In the genomic region with DNA sequence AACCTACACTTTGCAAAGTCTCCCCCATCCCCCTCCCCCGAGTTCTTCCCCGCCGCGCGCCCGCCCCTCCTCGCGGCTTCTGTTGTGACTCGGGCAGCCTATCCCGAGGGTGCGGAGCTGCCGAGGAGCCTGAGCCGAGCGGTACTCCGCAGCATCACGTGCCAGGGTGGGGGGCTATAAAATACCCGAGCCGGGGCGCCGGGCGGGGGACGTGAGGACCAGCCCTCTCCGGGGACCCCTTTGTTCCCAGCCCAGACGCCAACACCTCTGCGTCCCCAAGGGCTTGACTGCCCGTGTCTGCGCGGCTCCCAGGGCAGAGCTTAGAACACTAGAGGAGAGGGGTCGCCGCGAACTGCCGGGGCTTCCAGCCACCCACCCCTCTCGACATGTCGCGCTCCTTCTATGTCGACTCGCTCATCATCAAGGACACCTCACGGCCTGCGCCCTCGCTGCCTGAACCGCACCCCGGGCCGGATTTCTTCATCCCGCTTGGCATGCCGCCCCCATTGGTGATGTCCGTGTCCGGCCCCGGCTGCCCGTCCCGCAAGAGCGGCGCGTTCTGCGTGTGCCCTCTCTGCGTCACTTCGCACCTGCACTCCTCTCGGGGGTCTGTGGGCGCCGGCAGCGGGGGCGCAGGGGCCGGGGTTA, we compare ENCODE assay signal across 8 cellular contexts. TPM values are rescaled to one million over a fixed set of nuclear protein-coding genes. Genes with fewer than 3 reads are reported as not detected.
DNase-seq lines count a peak whose midpoint lies in the region; ATAC-seq lines count a peak whose summit lies in the region.

A gene (plus strand): TSS at position 205 of the 648 bp plus-strand sequence. CDS start 182 bp downstream, at position 387.

- H3K27me3 Mint-ChIP-seq in activated CD8-positive, alpha-beta T cell treated with anti-CD3 and anti-CD28 coated beads, Interleukin-2, amount 10 ng/mL, durations not matched to agents 7 days and 5 days (ENCODE audit: low read depth): peaks cover 88% of the 10 kb centered on the region
- peaks cover 99% of the 10 kb centered on the region for H3K27me3 Mint-ChIP-seq in stimulated activated naive CD8-positive, alpha-beta T cell treated with anti-CD3 and anti-CD28 coated beads, Interleukin-15, amount 100 ng/mL, for 72 hours

- H3K4me3 ChIP-seq in iPS-15b (ENCODE audit: low read depth, low read length): peak within 1 kb of the TSS; percentile 58

- H3K4me3 Mint-ChIP-seq in activated CD8-positive, alpha-beta T cell treated with anti-CD3 and anti-CD28 coated beads, Interleukin-2, amount 10 ng/mL, durations not matched to agents 7 days and 5 days: peak within 1 kb of the TSS; percentile 45
- H3K4me3 Mint-ChIP-seq in stimulated activated naive CD8-positive, alpha-beta T cell treated with anti-CD3 and anti-CD28 coated beads, Interleukin-15, amount 100 ng/mL, for 72 hours: peak within 1 kb of the TSS; percentile 74 to 82

- ATAC-seq in activated CD8-positive, alpha-beta T cell treated with anti-CD3 and anti-CD28 coated beads, Interleukin-2, amount 10 ng/mL, durations not matched to agents 7 days and 5 days: peak; percentile 34
- peak; percentile 41 for ATAC-seq in stimulated activated naive CD8-positive, alpha-beta T cell treated with anti-CD3 and anti-CD28 coated beads, Interleukin-15, amount 100 ng/mL, for 72 hours
- ATAC-seq in HG03378 (IDR thresholded peaks at IDR 0.05; ENCODE audit: unreplicated experiment) (no peak), HG03565 (IDR thresholded peaks at IDR 0.05; ENCODE audit: unreplicated experiment) (no peak), HG02884 (IDR thresholded peaks at IDR 0.05; ENCODE audit: unreplicated experiment) (no peak)

- CTCF ChIA-PET in activated CD8-positive, alpha-beta T cell treated with anti-CD3 and anti-CD28 coated beads, Interleukin-2, amount 10 ng/mL, durations not matched to agents 7 days and 5 days (lab: Charles Lee): interaction anchor here (1.2 kb wide), 1 partner anchor 133 kb away, joined by 7 read pairs; no protein-coding TSS in a partner anchor

- peaks cover 49% of the 10 kb centered on the region for H3K4me1 Mint-ChIP-seq in activated CD8-positive, alpha-beta T cell treated with anti-CD3 and anti-CD28 coated beads, Interleukin-2, amount 10 ng/mL, durations not matched to agents 7 days and 5 days (ENCODE audit: low read depth)
- peaks cover 82% of the 10 kb centered on the region for H3K4me1 Mint-ChIP-seq in stimulated activated naive CD8-positive, alpha-beta T cell treated with anti-CD3 and anti-CD28 coated beads, Interleukin-15, amount 100 ng/mL, for 72 hours

- DNase-seq in NCI-H748 (lab: John Stamatoyannopoulos, UW; ENCODE audit: unreplicated experiment): peak; percentile 67
- DNase-seq in NCI-H748 treated with DMSO at 0.1 percent for 48 hours (lab: John Stamatoyannopoulos, UW): no peak
- no peak for DNase-seq in activated CD8-positive, alpha-beta T cell treated with anti-CD3 and anti-CD28 coated beads, Interleukin-2, amount 10 ng/mL, durations not matched to agents 7 days and 5 days
- no peak for DNase-seq in stimulated activated naive CD8-positive, alpha-beta T cell treated with anti-CD3 and anti-CD28 coated beads, Interleukin-15, amount 100 ng/mL, for 72 hours

- no peak within 1 kb of the TSS for H3K9ac ChIP-seq in iPS-15b (ENCODE audit: low read depth, low read length)

- H3K9me3 ChIP-seq in iPS-15b (ENCODE audit: control insufficient read depth, insufficient read depth, low read length): no peaks in the 10 kb centered on the region

- H3K4me1 ChIP-seq in iPS-15b (ENCODE audit: control insufficient read depth, insufficient read depth, low read length): peaks cover 34% of the 10 kb centered on the region

- H3K9me3 Mint-ChIP-seq in activated CD8-positive, alpha-beta T cell treated with anti-CD3 and anti-CD28 coated beads, Interleukin-2, amount 10 ng/mL, durations not matched to agents 7 days and 5 days (ENCODE audit: insufficient read depth): no peaks in the 10 kb centered on the region
- no peaks in the 10 kb centered on the region for H3K9me3 Mint-ChIP-seq in stimulated activated naive CD8-positive, alpha-beta T cell treated with anti-CD3 and anti-CD28 coated beads, Interleukin-15, amount 100 ng/mL, for 72 hours

- no peak within 1 kb of the TSS for H3K27ac Mint-ChIP-seq in activated CD8-positive, alpha-beta T cell treated with anti-CD3 and anti-CD28 coated beads, Interleukin-2, amount 10 ng/mL, durations not matched to agents 7 days and 5 days
- no peak within 1 kb of the TSS for H3K27ac Mint-ChIP-seq in stimulated activated naive CD8-positive, alpha-beta T cell treated with anti-CD3 and anti-CD28 coated beads, Interleukin-15, amount 100 ng/mL, for 72 hours

- H3K27me3 ChIP-seq in iPS-15b (ENCODE audit: control insufficient read depth, insufficient read depth, low read length): peaks cover 99% of the 10 kb centered on the region

- POLR2A ChIA-PET in activated CD8-positive, alpha-beta T cell treated with anti-CD3 and anti-CD28 coated beads, Interleukin-2, amount 10 ng/mL, durations not matched to agents 7 days and 5 days (lab: Charles Lee): interaction anchor here (0.9 kb wide), 1 partner anchor 36 kb away, joined by 4 read pairs; a partner anchor contains a TSS

- no peaks in the 10 kb centered on the region for H3K36me3 Mint-ChIP-seq in activated CD8-positive, alpha-beta T cell treated with anti-CD3 and anti-CD28 coated beads, Interleukin-2, amount 10 ng/mL, durations not matched to agents 7 days and 5 days (ENCODE audit: low read depth)

- H3K36me3 ChIP-seq in iPS-15b (ENCODE audit: control insufficient read depth, insufficient read depth, low read length): no peaks in the 10 kb centered on the region

RNA-seq across cellular contexts. Expression of the gene that starts here (rescaled TPM):
- total RNA-seq in activated CD8-positive, alpha-beta T cell treated with anti-CD3 and anti-CD28 coated beads, Interleukin-2, amount 10 ng/mL, durations not matched to agents 7 days and 5 days: not detected

Comparison
In these comparisons a context has a peak if more than half of its experiments do, and no peak if none do; other contexts are left out.
1. Peak in ATAC-seq in activated CD8-positive, alpha-beta T cell treated with anti-CD3 and anti-CD28 coated beads, Interleukin-2, amount 10 ng/mL, durations not matched to agents 7 days and 5 days; RNA of the gene not detected or under 1 TPM.